Comparison of ENCODE assay signal across 1 cellular context in the genomic region with DNA sequence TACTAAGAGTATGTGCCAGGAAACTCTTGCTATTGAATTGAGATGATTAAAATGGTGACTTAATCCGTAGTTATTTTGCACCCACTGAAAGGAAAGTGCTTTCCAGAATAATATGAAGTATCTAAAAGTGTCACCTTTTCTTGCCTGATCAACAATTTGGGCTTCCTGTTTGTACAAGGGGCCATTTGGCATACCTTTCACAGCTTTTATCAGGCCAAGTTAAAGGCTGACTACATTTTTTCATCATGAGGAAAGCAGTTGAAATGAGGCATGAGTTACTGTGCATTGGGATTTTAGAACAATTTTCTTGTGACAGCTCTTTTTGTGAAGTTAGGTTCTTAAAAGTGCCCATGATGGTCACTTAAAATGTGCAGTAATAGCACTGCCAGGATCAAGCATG.
A peak's percentile ranks its signal among the peaks of the same experiment; 100 is the strongest.
TF ChIP-seq lines count a peak whose summit lies in the region.

No MANE protein-coding gene starts in this region.

TF ChIP-seq in GM12878, 131 proteins besides CTCF, POLR2A, EP300 and RAD21:
- TF ChIP-seq POLR2AphosphoS5 (IDR thresholded peaks at IDR 0.05; ENCODE audit: low read length) (peak; percentile 34; the same call in 1 of the 2 replicates), DPF2 (IDR thresholded peaks at IDR 0.05) (no peak), BCL11A (IDR thresholded peaks at IDR 0.05; ENCODE audit: low read depth, low read length) (no peak), CREM (IDR thresholded peaks at IDR 0.05; ENCODE audit: low read depth) (no peak), NRF1 (conservative IDR thresholded peaks at IDR 0.05; ENCODE audit: low read depth, low read length) (no peak), ZNF622 (IDR thresholded peaks at IDR 0.05) (no peak)
